7 cellular contexts compared by ENCODE assay signal in genomic region chr5:157696154-157696553, GRCh38. TPM values are rescaled to one million over a fixed set of nuclear protein-coding genes. Genes with fewer than 3 reads are reported as not detected.
"Had no signal": no experiment of that assay in that cellular context is flagged by ENCODE, and none has a peak within 500 bp of the region (broad histone marks: within the 10 kb centered on the region; RNA-seq: fewer than 3 reads in every experiment).

No MANE protein-coding gene starts in this region.

RNA-seq across cellular contexts. Expression of gene C5orf52, which starts 24.8 kb away (rescaled TPM):
- total RNA-seq: GM23248, GM23338, H1, H4, H7, H9, HFFc6 had no signal
- polyA plus RNA-seq: GM23248, GM23338, H1 had no signal

RNA-seq across cellular contexts. Expression of gene SOX30, which starts 43.9 kb away (rescaled TPM):
- total RNA-seq: GM23248, H1, H4, H9 had no signal
